15 cellular contexts compared by ENCODE assay signal in genomic region chr4:74456849-74457395, GRCh38. TPM values are rescaled to one million over a fixed set of nuclear protein-coding genes. Genes with fewer than 3 reads are reported as not detected.
DNase-seq lines count a peak whose midpoint lies in the region; ATAC-seq, FAIRE-seq and TF ChIP-seq lines count a peak whose summit lies in the region.
"Had no signal": no experiment of that assay in that cellular context is flagged by ENCODE, and none has a peak within 500 bp of the region (broad histone marks: within the 10 kb centered on the region; RNA-seq: fewer than 3 reads in every experiment).

No MANE protein-coding gene starts in this region.

- peaks cover 36% of the 10 kb centered on the region for H3K4me1 Mint-ChIP-seq in Calu3 (ENCODE audit: low read depth, unreplicated experiment)
- H3K4me1 Mint-ChIP-seq: CD8-positive, alpha-beta memory T cell; GM23338 had no signal

- H3K4me1 ChIP-seq in RWPE2 (ENCODE audit: insufficient read depth, poor library complexity, severe bottlenecking) (peaks cover 12% of the 10 kb centered on the region), keratinocyte (ENCODE audit: control insufficient read depth, extremely low read depth, insufficient read depth, low read length) (no peaks in the 10 kb centered on the region)
- H3K4me1 ChIP-seq: BLaER1 had no signal

- TF ChIP-seq CTCF in Calu3 (IDR thresholded peaks at IDR 0.05; ENCODE audit: unreplicated experiment) (no peak), RWPE2 (IDR thresholded peaks at IDR 0.05; ENCODE audit: poor library complexity, severe bottlenecking) (no peak), cardiac fibroblast (IDR thresholded peaks at IDR 0.05; ENCODE audit: low read depth, low read length) (no peak), keratinocyte (optimal IDR thresholded peaks at IDR 0.05 in 1 of 3, IDR thresholded peaks at IDR 0.05 in 1 of 3, conservative IDR thresholded peaks at IDR 0.05 in 1 of 3; ENCODE audit: extremely low read depth in 1 of 3, insufficient read depth in 2 of 3, low read length in 3 of 3) (no peak)

- H3K9me3 Mint-ChIP-seq in Calu3 (ENCODE audit: low read depth, unreplicated experiment), result peaks cover 4% of the 10 kb centered on the region
- H3K9me3 Mint-ChIP-seq: GM23338 had no signal

- H3K36me3 ChIP-seq in RWPE2 (ENCODE audit: low read depth) (peaks cover 42% of the 10 kb centered on the region), keratinocyte (ENCODE audit: control insufficient read depth in 2 of 2, extremely low read depth in 1 of 2, insufficient read depth in 2 of 2, low read length in 2 of 2) (peaks cover 5 to 7% of the 10 kb centered on the region in 2 experiments)
- H3K36me3 ChIP-seq: BLaER1 had no signal

- intact Hi-C loops in Calu3 (cut with micrococcal nuclease; ENCODE audit: unreplicated experiment), result no loop called here

- no peaks in the 10 kb centered on the region for H3K9me1 ChIP-seq in keratinocyte (ENCODE audit: control insufficient read depth, extremely low read depth, insufficient read depth, low read length)

- H3K9me3 ChIP-seq in RWPE2 (ENCODE audit: severe bottlenecking) (no peaks in the 10 kb centered on the region), keratinocyte (ENCODE audit: control insufficient read depth, low read depth, low read length) (no peaks in the 10 kb centered on the region)
- H3K9me3 ChIP-seq: BLaER1 had no signal

- peak; percentile 7; the same call in 2 of the 3 replicates for ATAC-seq in RWPE2 (ENCODE audit: low read depth)
- ATAC-seq: GM23338 had no signal

- H3K79me2 ChIP-seq in keratinocyte (ENCODE audit: control insufficient read depth, insufficient read depth, low read length), result no peaks in the 10 kb centered on the region

- H3K27me3 ChIP-seq in RWPE2 (ENCODE audit: insufficient read depth, poor library complexity, severe bottlenecking), result no peaks in the 10 kb centered on the region
- no peaks in the 10 kb centered on the region for H3K27me3 ChIP-seq in keratinocyte (ENCODE audit: control insufficient read depth, extremely low read depth, insufficient read depth, low read length)
- H3K27me3 ChIP-seq: BLaER1 had no signal

- in situ Hi-C loops in ACHN (cut with HindIII; ENCODE audit: low pct_ligation_motif_present, low pct_unique_long_range_greater_than_20kb, low sequenced_read_pairs), result no loop called here

- no peak overlapping the region for H3K9ac ChIP-seq in keratinocyte (ENCODE audit: control insufficient read depth, extremely low read depth, insufficient read depth, low read length)
- H3K9ac ChIP-seq: BLaER1 had no signal

- no peaks in the 10 kb centered on the region for H3K27me3 Mint-ChIP-seq in Calu3 (ENCODE audit: unreplicated experiment)

- BruUV-seq in Calu3 (replicated peaks; lab: Mats Ljungman, UMichigan), result no TSS peak

- H3K27ac ChIP-seq in RWPE2 (ENCODE audit: poor library complexity, severe bottlenecking) (peak overlapping the region; percentile 98), keratinocyte (ENCODE audit: control insufficient read depth, insufficient read depth, low read length) (peak overlapping the region; percentile 64)
- H3K27ac ChIP-seq: BLaER1 had no signal

- CTCF ChIA-PET in Calu3 (lab: Charles Lee), result interaction anchor here (1.2 to 1.5 kb wide), 4 partner anchors 75 to 214 kb away, joined by 3 to 5 read pairs (median 4); no protein-coding TSS in a partner anchor

- peaks cover 4% of the 10 kb centered on the region for H4K20me1 ChIP-seq in keratinocyte (ENCODE audit: control insufficient read depth, extremely low read depth, insufficient read depth, low read length)
- H4K20me1 ChIP-seq: BLaER1 had no signal

- no peak for FAIRE-seq in keratinocyte (lab: Jason Lieb, UNC)
- FAIRE-seq: HTR-8/SVneo had no signal

- H3K4me3 ChIP-seq in RWPE2 (ENCODE audit: severe bottlenecking) (no peak overlapping the region), cardiac fibroblast (replicated peaks in 1 of 2; ENCODE audit: low read depth in 2 of 2, low read length in 2 of 2) (no peak overlapping the region), keratinocyte (ENCODE audit: control insufficient read depth in 2 of 3, extremely low read depth in 1 of 3, insufficient read depth in 2 of 3, low read depth in 1 of 3, low read length in 3 of 3) (no peak overlapping the region)
- H3K4me3 ChIP-seq: BLaER1, GM23338 had no signal

- H3K27ac Mint-ChIP-seq in Calu3 (ENCODE audit: unreplicated experiment), result peak overlapping the region; percentile 91
- H3K27ac Mint-ChIP-seq: CD8-positive, alpha-beta memory T cell; GM23338 had no signal

- no peak overlapping the region for H3K4me2 ChIP-seq in keratinocyte (ENCODE audit: control insufficient read depth, extremely low read depth, insufficient read depth, low read depth, low read length)
- H3K4me2 ChIP-seq: BLaER1, GM23338 had no signal

- dilution Hi-C loops in keratinocyte (cut with MboI; ENCODE audit: extremely low pct_ligation_motif_present, low sequenced_read_pairs), result no loop called here

- no peak overlapping the region for H3K4me3 Mint-ChIP-seq in Calu3 (ENCODE audit: low read depth, unreplicated experiment)
- H3K4me3 Mint-ChIP-seq: CD8-positive, alpha-beta memory T cell; GM23338 had no signal

- H2AFZ ChIP-seq in keratinocyte (ENCODE audit: control insufficient read depth, low read length), result no peak overlapping the region
- H2AFZ ChIP-seq: GM23338 had no signal

- peaks cover 57% of the 10 kb centered on the region for H3K36me3 Mint-ChIP-seq in Calu3 (ENCODE audit: insufficient read depth, unreplicated experiment)

- DNase-seq in Calu3 (no peak), RWPE2 (ENCODE audit: low spot score) (no peak), cardiac fibroblast (ENCODE audit: low read depth in 2 of 2) (peak; percentile 23 to 44), keratinocyte (ENCODE audit: low read depth, low spot score) (no peak), NCI-H2107 (lab: John Stamatoyannopoulos, UW) (no peak), HCEC 1CT (no peak), ACHN (no peak)
- DNase-seq: AML-193; CD8-positive, alpha-beta memory T cell; DMS 273 treated with DMSO at 0.1 percent for 48 hours; H7 had no signal

RNA-seq across cellular contexts. Expression of gene AREG, which starts 12.0 kb away (rescaled TPM):
- 230 and 281 TPM in 2 replicates for total RNA-seq in Calu3 (2022)
- polyA plus RNA-seq in keratinocyte, result 789 to 1,566 TPM (median 1,110 TPM) in 3 replicates
- polyA plus RNA-seq in keratinocyte (2011; ENCODE audit: low read depth), result 1,014 TPM
- polyA plus RNA-seq in keratinocyte (2011; cell fraction: cytosol; rRNA removed), result 1,009 and 1,335 TPM in 2 replicates
- 1,924 and 2,206 TPM in 2 replicates for polyA plus RNA-seq in keratinocyte (2011; cell fraction: nucleus; rRNA removed)
- polyA plus RNA-seq in keratinocyte (2012; ENCODE audit: low replicate concordance), result 940 and 1,075 TPM in 2 replicates
- polyA minus RNA-seq in keratinocyte, result 250 to 495 TPM (median 271 TPM) in 3 replicates
- 555 TPM for polyA minus RNA-seq in keratinocyte (2011; cell fraction: cytosol; rRNA and poly(A)+ RNA removed)
- 568 and 706 TPM in 2 replicates for polyA minus RNA-seq in keratinocyte (2011; cell fraction: nucleus; rRNA and poly(A)+ RNA removed)
- total RNA-seq: A673, GM23338, H7 had no signal

Comparison
In these comparisons a context has a peak if more than half of its experiments do, and no peak if none do; other contexts are left out.
1. DNase-seq: peak in cardiac fibroblast (2 of 2); none in Calu3 (single experiment), RWPE2 (single experiment), keratinocyte (single experiment), NCI-H2107 (single experiment), HCEC 1CT (single experiment) and ACHN (single experiment).